ENCODE assay signal across 1 cellular context in the genomic region with DNA sequence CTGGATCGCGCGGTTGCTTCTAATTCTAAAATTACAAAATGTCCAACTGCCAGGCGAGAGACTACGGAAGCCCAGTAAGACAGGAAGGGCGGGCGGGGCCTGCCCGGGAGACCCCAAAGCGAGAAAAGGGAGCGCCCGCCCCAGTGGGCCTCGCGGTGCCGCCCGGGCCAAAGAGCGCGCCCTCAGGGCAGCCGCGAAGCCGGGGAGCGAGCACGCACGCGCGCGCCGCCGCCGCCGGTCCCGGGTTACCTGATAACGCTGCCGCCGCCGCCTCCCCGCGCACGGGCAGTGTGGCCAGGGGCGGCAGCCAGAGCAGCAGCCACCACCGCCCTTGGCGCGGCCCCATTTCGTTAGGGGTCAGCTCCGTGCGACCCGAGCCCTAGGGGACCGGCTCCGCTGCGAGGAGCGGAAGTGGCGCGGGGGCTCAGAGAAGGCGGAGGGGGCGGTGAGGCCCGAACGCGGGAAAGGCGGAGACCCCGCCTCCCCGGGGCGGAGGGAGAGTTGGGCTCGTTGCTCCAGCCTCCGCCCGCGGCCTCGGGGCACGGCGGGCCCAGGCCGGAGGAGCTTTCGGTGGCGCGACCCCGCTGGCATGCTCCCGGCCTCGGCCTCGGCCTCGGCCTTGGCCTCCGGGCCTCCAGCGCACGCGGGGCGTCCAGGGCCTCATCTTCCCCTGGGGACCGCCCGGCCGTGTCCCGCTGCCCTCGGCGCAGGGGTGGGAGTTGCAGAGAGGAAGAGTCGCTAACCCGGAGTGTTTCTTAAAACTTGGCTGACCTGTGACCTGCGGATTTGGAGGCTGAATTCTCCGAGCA.
TF ChIP-seq lines count a peak whose summit lies in the region.

A gene with protein sequence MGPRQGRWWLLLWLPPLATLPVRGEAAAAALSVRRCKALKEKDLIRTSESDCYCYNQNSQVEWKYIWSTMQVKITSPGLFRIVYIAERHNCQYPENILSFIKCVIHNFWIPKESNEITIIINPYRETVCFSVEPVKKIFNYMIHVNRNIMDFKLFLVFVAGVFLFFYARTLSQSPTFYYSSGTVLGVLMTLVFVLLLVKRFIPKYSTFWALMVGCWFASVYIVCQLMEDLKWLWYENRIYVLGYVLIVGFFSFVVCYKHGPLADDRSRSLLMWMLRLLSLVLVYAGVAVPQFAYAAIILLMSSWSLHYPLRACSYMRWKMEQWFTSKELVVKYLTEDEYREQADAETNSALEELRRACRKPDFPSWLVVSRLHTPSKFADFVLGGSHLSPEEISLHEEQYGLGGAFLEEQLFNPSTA (minus strand): TSS at position 413 of the 809 bp plus-strand sequence. CDS start 67 bp downstream, at position 346.

TF ChIP-seq in K562, 482 proteins besides CTCF, POLR2A, EP300 and RAD21 (continued from another document and continues in another):
- TF ChIP-seq, protein P1, sequence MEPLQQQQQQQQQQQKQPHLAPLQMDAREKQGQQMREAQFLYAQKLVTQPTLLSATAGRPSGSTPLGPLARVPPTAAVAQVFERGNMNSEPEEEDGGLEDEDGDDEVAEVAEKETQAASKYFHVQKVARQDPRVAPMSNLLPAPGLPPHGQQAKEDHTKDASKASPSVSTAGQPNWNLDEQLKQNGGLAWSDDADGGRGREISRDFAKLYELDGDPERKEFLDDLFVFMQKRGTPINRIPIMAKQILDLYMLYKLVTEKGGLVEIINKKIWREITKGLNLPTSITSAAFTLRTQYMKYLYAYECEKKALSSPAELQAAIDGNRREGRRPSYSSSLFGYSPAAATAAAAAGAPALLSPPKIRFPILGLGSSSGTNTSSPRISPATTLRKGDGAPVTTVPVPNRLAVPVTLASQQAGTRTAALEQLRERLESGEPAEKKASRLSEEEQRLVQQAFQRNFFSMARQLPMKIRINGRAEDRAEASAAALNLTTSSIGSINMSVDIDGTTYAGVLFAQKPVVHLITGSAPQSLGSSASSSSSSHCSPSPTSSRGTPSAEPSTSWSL (CRISPR knock-in tag; IDR thresholded peaks at IDR 0.05; ENCODE audit: borderline replicate concordance), result no peak
- TF ChIP-seq ZNF224 (CRISPR knock-in tag; IDR thresholded peaks at IDR 0.05) (no peak), KDM4B (IDR thresholded peaks at IDR 0.05; ENCODE audit: borderline replicate concordance in 2 of 2, low read depth in 1 of 2) (peak in 1 of 2 experiments; percentile 58; a peak in 1 of 4 replicates), HCFC1 (IDR thresholded peaks at IDR 0.05; ENCODE audit: low read depth, low read length) (peak; percentile 11; the same call in 1 of the 2 replicates), ZNF717 (CRISPR knock-in tag; IDR thresholded peaks at IDR 0.05) (no peak), SRSF3 (IDR thresholded peaks at IDR 0.05; ENCODE audit: insufficient read depth, low read length) (no peak), RHOXF2B (CRISPR knock-in tag; conservative IDR thresholded peaks at IDR 0.05) (no peak), FOXK1 (CRISPR knock-in tag; IDR thresholded peaks at IDR 0.05; ENCODE audit: borderline replicate concordance) (no peak), HNRNPLL (IDR thresholded peaks at IDR 0.05; ENCODE audit: low read depth, low read length, poor library complexity, severe bottlenecking) (peak; percentile 73), MTA1 (IDR thresholded peaks at IDR 0.05; ENCODE audit: borderline replicate concordance) (no peak), NONO (IDR thresholded peaks at IDR 0.05; ENCODE audit: low read depth in 2 of 2, low read length in 1 of 2) (peak; percentile 65 to 67; a peak in 3 of 4 replicates), KLF6 (CRISPR knock-in tag; IDR thresholded peaks at IDR 0.05; ENCODE audit: borderline replicate concordance) (no peak), HNRNPL (IDR thresholded peaks at IDR 0.05; ENCODE audit: low read depth, low read length) (peak; percentile 85), DMBX1 (CRISPR knock-in tag; IDR thresholded peaks at IDR 0.05; ENCODE audit: borderline replicate concordance) (no peak; the same call in 1 of the 2 replicates), KAT2B (IDR thresholded peaks at IDR 0.05; ENCODE audit: low read depth, low read length) (no peak), MEIS2 (IDR thresholded peaks at IDR 0.05; ENCODE audit: partially characterized antibody) (no peak), BHLHE40 (IDR thresholded peaks at IDR 0.05; ENCODE audit: low read length) (peak; percentile 77), SREBF2 (CRISPR knock-in tag; IDR thresholded peaks at IDR 0.05) (no peak), ZNF785 (CRISPR knock-in tag; IDR thresholded peaks at IDR 0.05) (no peak), ZNF445 (CRISPR knock-in tag; IDR thresholded peaks at IDR 0.05; ENCODE audit: low read depth) (no peak), ETV5 (CRISPR knock-in tag; IDR thresholded peaks at IDR 0.05; ENCODE audit: low read depth) (peak; percentile 85), RBBP5 (IDR thresholded peaks at IDR 0.05; ENCODE audit: borderline replicate concordance, insufficient read depth, low read length, poor library complexity, severe bottlenecking) (peak; percentile 81), IRF2 (CRISPR knock-in tag; IDR thresholded peaks at IDR 0.05) (no peak), MCM7 (IDR thresholded peaks at IDR 0.05) (no peak), TAL1 (IDR thresholded peaks at IDR 0.05) (no peak), BDP1 (IDR thresholded peaks at IDR 0.05; ENCODE audit: insufficient read depth, insufficient read length) (no peak), U2AF2 (optimal IDR thresholded peaks at IDR 0.05; ENCODE audit: low read depth, low read length) (no peak), ZNF23 (CRISPR knock-in tag; IDR thresholded peaks at IDR 0.05) (no peak), SMAD4 (CRISPR knock-in tag; conservative IDR thresholded peaks at IDR 0.05) (peak; percentile 83), ZNF77 (CRISPR knock-in tag; IDR thresholded peaks at IDR 0.05) (no peak), CHD4 (IDR thresholded peaks at IDR 0.05; ENCODE audit: insufficient read depth, insufficient replicate concordance, low read depth, low read length, poor library complexity, severe bottlenecking) (no peak)
- TF ChIP-seq, protein P2, sequence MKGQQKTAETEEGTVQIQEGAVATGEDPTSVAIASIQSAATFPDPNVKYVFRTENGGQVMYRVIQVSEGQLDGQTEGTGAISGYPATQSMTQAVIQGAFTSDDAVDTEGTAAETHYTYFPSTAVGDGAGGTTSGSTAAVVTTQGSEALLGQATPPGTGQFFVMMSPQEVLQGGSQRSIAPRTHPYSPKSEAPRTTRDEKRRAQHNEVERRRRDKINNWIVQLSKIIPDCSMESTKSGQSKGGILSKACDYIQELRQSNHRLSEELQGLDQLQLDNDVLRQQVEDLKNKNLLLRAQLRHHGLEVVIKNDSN (CRISPR knock-in tag; IDR thresholded peaks at IDR 0.05), result no peak
- TF ChIP-seq, protein P3, sequence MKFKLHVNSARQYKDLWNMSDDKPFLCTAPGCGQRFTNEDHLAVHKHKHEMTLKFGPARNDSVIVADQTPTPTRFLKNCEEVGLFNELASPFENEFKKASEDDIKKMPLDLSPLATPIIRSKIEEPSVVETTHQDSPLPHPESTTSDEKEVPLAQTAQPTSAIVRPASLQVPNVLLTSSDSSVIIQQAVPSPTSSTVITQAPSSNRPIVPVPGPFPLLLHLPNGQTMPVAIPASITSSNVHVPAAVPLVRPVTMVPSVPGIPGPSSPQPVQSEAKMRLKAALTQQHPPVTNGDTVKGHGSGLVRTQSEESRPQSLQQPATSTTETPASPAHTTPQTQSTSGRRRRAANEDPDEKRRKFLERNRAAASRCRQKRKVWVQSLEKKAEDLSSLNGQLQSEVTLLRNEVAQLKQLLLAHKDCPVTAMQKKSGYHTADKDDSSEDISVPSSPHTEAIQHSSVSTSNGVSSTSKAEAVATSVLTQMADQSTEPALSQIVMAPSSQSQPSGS (CRISPR knock-in tag; IDR thresholded peaks at IDR 0.05), result no peak
- TF ChIP-seq, protein P4, sequence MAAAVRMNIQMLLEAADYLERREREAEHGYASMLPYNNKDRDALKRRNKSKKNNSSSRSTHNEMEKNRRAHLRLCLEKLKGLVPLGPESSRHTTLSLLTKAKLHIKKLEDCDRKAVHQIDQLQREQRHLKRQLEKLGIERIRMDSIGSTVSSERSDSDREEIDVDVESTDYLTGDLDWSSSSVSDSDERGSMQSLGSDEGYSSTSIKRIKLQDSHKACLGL (CRISPR knock-in tag; IDR thresholded peaks at IDR 0.05; ENCODE audit: borderline replicate concordance, poor library complexity, severe bottlenecking), result no peak
- TF ChIP-seq, protein P5, sequence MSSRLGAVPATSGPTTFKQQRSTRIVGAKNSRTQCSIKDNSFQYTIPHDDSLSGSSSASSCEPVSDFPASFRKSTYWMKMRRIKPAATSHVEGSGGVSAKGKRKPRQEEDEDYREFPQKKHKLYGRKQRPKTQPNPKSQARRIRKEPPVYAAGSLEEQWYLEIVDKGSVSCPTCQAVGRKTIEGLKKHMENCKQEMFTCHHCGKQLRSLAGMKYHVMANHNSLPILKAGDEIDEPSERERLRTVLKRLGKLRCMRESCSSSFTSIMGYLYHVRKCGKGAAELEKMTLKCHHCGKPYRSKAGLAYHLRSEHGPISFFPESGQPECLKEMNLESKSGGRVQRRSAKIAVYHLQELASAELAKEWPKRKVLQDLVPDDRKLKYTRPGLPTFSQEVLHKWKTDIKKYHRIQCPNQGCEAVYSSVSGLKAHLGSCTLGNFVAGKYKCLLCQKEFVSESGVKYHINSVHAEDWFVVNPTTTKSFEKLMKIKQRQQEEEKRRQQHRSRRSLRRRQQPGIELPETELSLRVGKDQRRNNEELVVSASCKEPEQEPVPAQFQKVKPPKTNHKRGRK (tag; IDR thresholded peaks at IDR 0.05), result no peak
- TF ChIP-seq, protein P6, sequence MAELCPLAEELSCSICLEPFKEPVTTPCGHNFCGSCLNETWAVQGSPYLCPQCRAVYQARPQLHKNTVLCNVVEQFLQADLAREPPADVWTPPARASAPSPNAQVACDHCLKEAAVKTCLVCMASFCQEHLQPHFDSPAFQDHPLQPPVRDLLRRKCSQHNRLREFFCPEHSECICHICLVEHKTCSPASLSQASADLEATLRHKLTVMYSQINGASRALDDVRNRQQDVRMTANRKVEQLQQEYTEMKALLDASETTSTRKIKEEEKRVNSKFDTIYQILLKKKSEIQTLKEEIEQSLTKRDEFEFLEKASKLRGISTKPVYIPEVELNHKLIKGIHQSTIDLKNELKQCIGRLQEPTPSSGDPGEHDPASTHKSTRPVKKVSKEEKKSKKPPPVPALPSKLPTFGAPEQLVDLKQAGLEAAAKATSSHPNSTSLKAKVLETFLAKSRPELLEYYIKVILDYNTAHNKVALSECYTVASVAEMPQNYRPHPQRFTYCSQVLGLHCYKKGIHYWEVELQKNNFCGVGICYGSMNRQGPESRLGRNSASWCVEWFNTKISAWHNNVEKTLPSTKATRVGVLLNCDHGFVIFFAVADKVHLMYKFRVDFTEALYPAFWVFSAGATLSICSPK (IDR thresholded peaks at IDR 0.05; ENCODE audit: borderline replicate concordance), result no peak
- TF ChIP-seq, protein P7, sequence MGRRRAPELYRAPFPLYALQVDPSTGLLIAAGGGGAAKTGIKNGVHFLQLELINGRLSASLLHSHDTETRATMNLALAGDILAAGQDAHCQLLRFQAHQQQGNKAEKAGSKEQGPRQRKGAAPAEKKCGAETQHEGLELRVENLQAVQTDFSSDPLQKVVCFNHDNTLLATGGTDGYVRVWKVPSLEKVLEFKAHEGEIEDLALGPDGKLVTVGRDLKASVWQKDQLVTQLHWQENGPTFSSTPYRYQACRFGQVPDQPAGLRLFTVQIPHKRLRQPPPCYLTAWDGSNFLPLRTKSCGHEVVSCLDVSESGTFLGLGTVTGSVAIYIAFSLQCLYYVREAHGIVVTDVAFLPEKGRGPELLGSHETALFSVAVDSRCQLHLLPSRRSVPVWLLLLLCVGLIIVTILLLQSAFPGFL (CRISPR knock-in tag; IDR thresholded peaks at IDR 0.05), result no peak
- TF ChIP-seq, protein P8, sequence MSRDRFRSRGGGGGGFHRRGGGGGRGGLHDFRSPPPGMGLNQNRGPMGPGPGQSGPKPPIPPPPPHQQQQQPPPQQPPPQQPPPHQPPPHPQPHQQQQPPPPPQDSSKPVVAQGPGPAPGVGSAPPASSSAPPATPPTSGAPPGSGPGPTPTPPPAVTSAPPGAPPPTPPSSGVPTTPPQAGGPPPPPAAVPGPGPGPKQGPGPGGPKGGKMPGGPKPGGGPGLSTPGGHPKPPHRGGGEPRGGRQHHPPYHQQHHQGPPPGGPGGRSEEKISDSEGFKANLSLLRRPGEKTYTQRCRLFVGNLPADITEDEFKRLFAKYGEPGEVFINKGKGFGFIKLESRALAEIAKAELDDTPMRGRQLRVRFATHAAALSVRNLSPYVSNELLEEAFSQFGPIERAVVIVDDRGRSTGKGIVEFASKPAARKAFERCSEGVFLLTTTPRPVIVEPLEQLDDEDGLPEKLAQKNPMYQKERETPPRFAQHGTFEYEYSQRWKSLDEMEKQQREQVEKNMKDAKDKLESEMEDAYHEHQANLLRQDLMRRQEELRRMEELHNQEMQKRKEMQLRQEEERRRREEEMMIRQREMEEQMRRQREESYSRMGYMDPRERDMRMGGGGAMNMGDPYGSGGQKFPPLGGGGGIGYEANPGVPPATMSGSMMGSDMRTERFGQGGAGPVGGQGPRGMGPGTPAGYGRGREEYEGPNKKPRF (IDR thresholded peaks at IDR 0.05; ENCODE audit: low read depth, low read length), result no peak
- TF ChIP-seq, protein P9, sequence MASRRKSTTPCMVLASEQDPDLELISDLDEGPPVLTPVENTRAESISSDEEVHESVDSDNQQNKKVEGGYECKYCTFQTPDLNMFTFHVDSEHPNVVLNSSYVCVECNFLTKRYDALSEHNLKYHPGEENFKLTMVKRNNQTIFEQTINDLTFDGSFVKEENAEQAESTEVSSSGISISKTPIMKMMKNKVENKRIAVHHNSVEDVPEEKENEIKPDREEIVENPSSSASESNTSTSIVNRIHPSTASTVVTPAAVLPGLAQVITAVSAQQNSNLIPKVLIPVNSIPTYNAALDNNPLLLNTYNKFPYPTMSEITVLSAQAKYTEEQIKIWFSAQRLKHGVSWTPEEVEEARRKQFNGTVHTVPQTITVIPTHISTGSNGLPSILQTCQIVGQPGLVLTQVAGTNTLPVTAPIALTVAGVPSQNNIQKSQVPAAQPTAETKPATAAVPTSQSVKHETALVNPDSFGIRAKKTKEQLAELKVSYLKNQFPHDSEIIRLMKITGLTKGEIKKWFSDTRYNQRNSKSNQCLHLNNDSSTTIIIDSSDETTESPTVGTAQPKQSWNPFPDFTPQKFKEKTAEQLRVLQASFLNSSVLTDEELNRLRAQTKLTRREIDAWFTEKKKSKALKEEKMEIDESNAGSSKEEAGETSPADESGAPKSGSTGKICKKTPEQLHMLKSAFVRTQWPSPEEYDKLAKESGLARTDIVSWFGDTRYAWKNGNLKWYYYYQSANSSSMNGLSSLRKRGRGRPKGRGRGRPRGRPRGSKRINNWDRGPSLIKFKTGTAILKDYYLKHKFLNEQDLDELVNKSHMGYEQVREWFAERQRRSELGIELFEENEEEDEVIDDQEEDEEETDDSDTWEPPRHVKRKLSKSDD (conservative IDR thresholded peaks at IDR 0.05; ENCODE audit: low read length), result no peak
- TF ChIP-seq, protein P10, sequence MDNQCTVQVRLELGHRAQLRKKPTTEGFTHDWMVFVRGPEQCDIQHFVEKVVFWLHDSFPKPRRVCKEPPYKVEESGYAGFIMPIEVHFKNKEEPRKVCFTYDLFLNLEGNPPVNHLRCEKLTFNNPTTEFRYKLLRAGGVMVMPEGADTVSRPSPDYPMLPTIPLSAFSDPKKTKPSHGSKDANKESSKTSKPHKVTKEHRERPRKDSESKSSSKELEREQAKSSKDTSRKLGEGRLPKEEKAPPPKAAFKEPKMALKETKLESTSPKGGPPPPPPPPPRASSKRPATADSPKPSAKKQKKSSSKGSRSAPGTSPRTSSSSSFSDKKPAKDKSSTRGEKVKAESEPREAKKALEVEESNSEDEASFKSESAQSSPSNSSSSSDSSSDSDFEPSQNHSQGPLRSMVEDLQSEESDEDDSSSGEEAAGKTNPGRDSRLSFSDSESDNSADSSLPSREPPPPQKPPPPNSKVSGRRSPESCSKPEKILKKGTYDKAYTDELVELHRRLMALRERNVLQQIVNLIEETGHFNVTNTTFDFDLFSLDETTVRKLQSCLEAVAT (IDR thresholded peaks at IDR 0.05), result no peak
